1 cellular context compared by ENCODE assay signal in genomic region chr11:65585396-65586246, GRCh38.
TF ChIP-seq lines count a peak whose summit lies in the region.

No MANE protein-coding gene starts in this region.

TF ChIP-seq in H1, 55 proteins besides CTCF, POLR2A, EP300 and RAD21:
- TF ChIP-seq EZH2 (IDR thresholded peaks at IDR 0.05; ENCODE audit: low read depth, low read length, severe bottlenecking): peak; percentile 49
- no peak for TF ChIP-seq RNF2 (IDR thresholded peaks at IDR 0.05; ENCODE audit: borderline replicate concordance, low read depth, low read length, missing control alignments, poor library complexity, severe bottlenecking)
- TF ChIP-seq SUZ12 (IDR thresholded peaks at IDR 0.05; ENCODE audit: low read length): peak; percentile 73
TF ChIP-seq in H1: peak in this region for 2.
